20 cellular contexts compared by ENCODE assay signal in genomic region chr2:238942941-238943715, GRCh38.
A peak's percentile ranks its signal among the peaks of the same experiment; 100 is the strongest.
DNase-seq lines count a peak whose midpoint lies in the region; ATAC-seq and TF ChIP-seq lines count a peak whose summit lies in the region.
"Had no signal": no experiment of that assay in that cellular context is flagged by ENCODE, and none has a peak within 500 bp of the region (broad histone marks: within the 10 kb centered on the region; RNA-seq: fewer than 3 reads in every experiment).

No MANE protein-coding gene starts in this region.

- peaks cover 12% of the 10 kb centered on the region for H3K4me1 ChIP-seq in IMR-90 (ENCODE audit: control insufficient read depth, insufficient read depth, low read length)
- H3K4me1 ChIP-seq in spleen, result peaks cover 0 to 8% (median 0%) of the 10 kb centered on the region in 6 donors
- H3K4me1 ChIP-seq: SJCRH30 had no signal

- no TSS peak for BruUV-seq in IMR-90 (replicated peaks; lab: Mats Ljungman, UMichigan)

- H3K9ac ChIP-seq in IMR-90 (ENCODE audit: low read depth, low read length), result no peak overlapping the region

- no peak overlapping the region for H3K14ac ChIP-seq in IMR-90 (replicated peaks; ENCODE audit: low read depth, low read length)

- no peak overlapping the region for H2AK9ac ChIP-seq in IMR-90 (replicated peaks; ENCODE audit: low read depth, low read length, poor library complexity)

- TF ChIP-seq CTCF in IMR-90 (conservative IDR thresholded peaks at IDR 0.05; ENCODE audit: low read depth, low read length) (no peak), fibroblast of mammary gland (conservative IDR thresholded peaks at IDR 0.05; ENCODE audit: control insufficient read depth, insufficient read depth, low read depth, low read length) (no peak), spleen (IDR thresholded peaks at IDR 0.05 in 8 of 11, conservative IDR thresholded peaks at IDR 0.05 in 3 of 11) (no peak)

- H3K36me3 ChIP-seq in IMR-90 (ENCODE audit: control insufficient read depth, insufficient read depth, low read length) (no peaks in the 10 kb centered on the region), spleen (no peaks in the 10 kb centered on the region)
- H3K36me3 ChIP-seq: SJCRH30, uterus had no signal

- ATAC-seq in IMR-90 (ENCODE audit: low read depth), result peak; percentile 5; the same call in 1 of the 2 replicates
- no peak for ATAC-seq in HG02678 (IDR thresholded peaks at IDR 0.05; ENCODE audit: unreplicated experiment)
- ATAC-seq: CD8-positive, alpha-beta T cell; mucosa of descending colon had no signal

- dilution Hi-C loops in IMR-90 (cut with HindIII; ENCODE audit: low sequenced_read_pairs, unreplicated experiment), result no loop called here

- H3K9me3 ChIP-seq in IMR-90 (ENCODE audit: control insufficient read depth, insufficient read depth, low read length) (no peaks in the 10 kb centered on the region), spleen (peaks cover 0 to 6% (median 0%) of the 10 kb centered on the region in 8 donors)
- H3K9me3 ChIP-seq: mucosa of descending colon, SJCRH30, uterus had no signal

- no peak overlapping the region for H2BK120ac ChIP-seq in IMR-90 (ENCODE audit: low read depth, low read length)

- CTCF ChIA-PET in IMR-90 (lab: Yijun Ruan, JAX), result no interaction called here

- TF ChIP-seq RAD21 in IMR-90 (IDR thresholded peaks at IDR 0.05; ENCODE audit: low read length), result no peak

- no peak overlapping the region for H4K5ac ChIP-seq in IMR-90 (ENCODE audit: low read depth, low read length)

- H2AK5ac ChIP-seq in IMR-90 (ENCODE audit: low read depth, low read length), result peak overlapping the region; percentile 61; the same call in 1 of the 2 replicates

- H4K8ac ChIP-seq in IMR-90 (ENCODE audit: low read depth in 2 of 2, low read length in 2 of 2), result peak overlapping the region in 1 of 2 experiments; percentile 47; a peak in 1 of 4 replicates

- H3K27ac ChIP-seq in IMR-90 (ENCODE audit: insufficient read depth, low read length), result no peak overlapping the region
- H3K27ac ChIP-seq in spleen, result no peak overlapping the region
- H3K27ac ChIP-seq: SJCRH30, uterus had no signal

- no peak overlapping the region for H2BK15ac ChIP-seq in IMR-90 (ENCODE audit: low read depth, low read length)

- no peak overlapping the region for H4K91ac ChIP-seq in IMR-90 (ENCODE audit: insufficient read depth, low read depth, low read length)

- peaks cover 7% of the 10 kb centered on the region for H3K9me1 ChIP-seq in IMR-90 (ENCODE audit: insufficient read depth, low read length)

- H3K23ac ChIP-seq in IMR-90 (ENCODE audit: low read depth, low read length), result no peak overlapping the region; the same call in 1 of the 2 replicates

- peak overlapping the region; percentile 67 for H2AFZ ChIP-seq in IMR-90 (replicated peaks; ENCODE audit: low read length, poor library complexity)

- no peak overlapping the region for H2BK5ac ChIP-seq in IMR-90 (ENCODE audit: low read depth, low read length, poor library complexity, severe bottlenecking)

- no peaks in the 10 kb centered on the region for H3K27me3 ChIP-seq in IMR-90 (ENCODE audit: control insufficient read depth, insufficient read depth, low read length)
- peaks cover 0 to 5% (median 0%) of the 10 kb centered on the region in 7 donors for H3K27me3 ChIP-seq in spleen (replicated peaks in 1 of 7)
- H3K27me3 ChIP-seq: uterus had no signal

- H3K79me1 ChIP-seq in IMR-90 (ENCODE audit: low read depth in 1 of 2, low read length in 2 of 2), result no peaks in the 10 kb centered on the region

- no peak overlapping the region for H2BK20ac ChIP-seq in IMR-90 (ENCODE audit: low read depth, low read length)

- POLR2A ChIA-PET in IMR-90 (lab: Charles Lee; ENCODE audit: unreplicated experiment), result no interaction called here

- no peak overlapping the region for H3K18ac ChIP-seq in IMR-90 (ENCODE audit: low read depth, low read length)

- DNase-seq in EL (peak; percentile 42), IMR-90 (peak; percentile 64), fibroblast of mammary gland (ENCODE audit: low read depth) (peak; percentile 80), spleen (peak; percentile 31), HPDE6-E6E7 (ENCODE audit: extremely low spot score) (no peak), COLO668 (lab: John Stamatoyannopoulos, UW; ENCODE audit: unreplicated experiment) (no peak)
- DNase-seq: DMS53, foreskin melanocyte, hypothalamus, mucosa of descending colon, NCI-H1105 treated with DMSO at 0.1 percent for 48 hours, NCI-H2081, NCI-H345, NCI-H82, OCI-M1, SJCRH30, substantia nigra had no signal

- H3K4me2 ChIP-seq in IMR-90 (ENCODE audit: low read depth, low read length), result no peak overlapping the region

- 82% methylated on average over 10 of the region's 20 CpGs; no CpG with 5 or more reads in 1 of the 2 experiments for WGBS in IMR-90 (ENCODE audit: extremely low coverage in 2 of 2, insufficient read length in 1 of 2), 2 experiments
- 72 to 82% (median 78%) methylated on average over 20 of the region's 20 CpGs for WGBS in spleen, 5 donors

- in situ Hi-C loops in IMR-90 (cut with MboI; ENCODE audit: low sequenced_read_pairs), result no loop called here

- TF ChIP-seq POLR2A in IMR-90 (IDR thresholded peaks at IDR 0.05; ENCODE audit: low read depth, low read length) (no peak), spleen (IDR thresholded peaks at IDR 0.05) (no peak)

- no peak overlapping the region for H3K56ac ChIP-seq in IMR-90 (ENCODE audit: extremely low read depth, insufficient read depth, low read length)

- H3K4me3 ChIP-seq in IMR-90 (ENCODE audit: insufficient read depth, low read depth, low read length) (no peak overlapping the region), fibroblast of mammary gland (ENCODE audit: control insufficient read depth, low read depth, low read length) (no peak overlapping the region), spleen (no peak overlapping the region)
- H3K4me3 ChIP-seq: mucosa of descending colon, SJCRH30, uterus had no signal

- intact Hi-C loops in IMR-90 (cut with micrococcal nuclease) (no loop called here), spleen (cut with DNase I; ENCODE audit: low total_unique reads) (no loop called here)

- no peaks in the 10 kb centered on the region for H4K20me1 ChIP-seq in IMR-90 (ENCODE audit: insufficient read depth, low read length)

- H3K4ac ChIP-seq in IMR-90 (ENCODE audit: low read depth, low read length), result peak overlapping the region; percentile 53; the same call in 1 of the 2 replicates

TF ChIP-seq in IMR-90, 13 proteins besides CTCF, POLR2A, EP300 and RAD21:
- TF ChIP-seq CHD1 (IDR thresholded peaks at IDR 0.05; ENCODE audit: low read depth, low read length) (no peak), NFE2L2 (IDR thresholded peaks at IDR 0.05; ENCODE audit: low read depth, low read length) (no peak), BHLHE40 (IDR thresholded peaks at IDR 0.05; ENCODE audit: low read depth, low read length) (peak; percentile 78), USF2 (IDR thresholded peaks at IDR 0.05; ENCODE audit: low read depth, low read length) (no peak), RCOR1 (IDR thresholded peaks at IDR 0.05; ENCODE audit: insufficient replicate concordance, low read length) (no peak), MXI1 (IDR thresholded peaks at IDR 0.05; ENCODE audit: borderline replicate concordance, low read depth, low read length) (no peak), SMC3 (IDR thresholded peaks at IDR 0.05; ENCODE audit: low read depth, low read length) (no peak)

Comparison
In these comparisons a context has a peak if more than half of its experiments do, and no peak if none do; other contexts are left out.
1. DNase-seq: peak in EL (single experiment), IMR-90 (single experiment), fibroblast of mammary gland (single experiment) and spleen (single experiment); none in HPDE6-E6E7 (single experiment) and COLO668 (single experiment).